Comparison of ENCODE assay signal across 9 cellular contexts in genomic region chr9:98533866-98534265, GRCh38.
"Had no signal": no experiment of that assay in that cellular context is flagged by ENCODE, and none has a peak within 500 bp of the region (broad histone marks: within the 10 kb centered on the region; RNA-seq: fewer than 3 reads in every experiment).

No MANE protein-coding gene starts in this region.

- H3K4me3 Mint-ChIP-seq: HFFc6, IgD-negative memory B cell had no signal

- H3K27ac ChIP-seq: GM23248, HL-60 had no signal

- H2AFZ ChIP-seq: GM23248 had no signal

- H3K4me1 Mint-ChIP-seq: IgD-negative memory B cell had no signal

- H3K36me3 Mint-ChIP-seq: IgD-negative memory B cell had no signal

- H3K9ac ChIP-seq: GM23248 had no signal

- H3K4me3 ChIP-seq: GM23248, HAP-1 had no signal

- H3K36me3 ChIP-seq: HAP-1 had no signal

- H3K9me3 ChIP-seq: HAP-1 had no signal

- ATAC-seq: HCT116, HepG2 had no signal

- H3K9me3 Mint-ChIP-seq: HFFc6 had no signal

- H3K4me1 ChIP-seq: HAP-1 had no signal

- DNase-seq: GOT3, H7, HFFc6 had no signal

- H3K27ac Mint-ChIP-seq: HFFc6 had no signal
